15 cellular contexts compared by ENCODE assay signal in genomic region chr7:121797283-121798037, GRCh38.
DNase-seq lines count a peak whose midpoint lies in the region; ATAC-seq, FAIRE-seq and TF ChIP-seq lines count a peak whose summit lies in the region.
"Had no signal": no experiment of that assay in that cellular context is flagged by ENCODE, and none has a peak within 500 bp of the region (broad histone marks: within the 10 kb centered on the region; RNA-seq: fewer than 3 reads in every experiment).

No MANE protein-coding gene starts in this region.

- peak overlapping the region; percentile 43; the same call in 1 of the 2 replicates for H3K27ac ChIP-seq in H1 (ENCODE audit: low read depth, low read length)
- peak overlapping the region; percentile 53 for H3K27ac ChIP-seq in mesenchymal stem cell (ENCODE audit: low read length, poor library complexity, severe bottlenecking)
- H3K27ac ChIP-seq: KMS-11 had no signal

- peak overlapping the region; percentile 51 for H3K18ac ChIP-seq in H1 (ENCODE audit: extremely low read depth, low read length)
- H3K18ac ChIP-seq in mesenchymal stem cell (ENCODE audit: low read depth in 1 of 2, low read length in 2 of 2): no peak overlapping the region

- H3K4me2 ChIP-seq in H1 (ENCODE audit: insufficient read depth in 1 of 2, low read depth in 2 of 2, low read length in 2 of 2) (peak overlapping the region; percentile 24 to 38; a peak in 1 of 4 replicates), mesenchymal stem cell (ENCODE audit: low read length, poor library complexity, severe bottlenecking) (no peak overlapping the region)
- H3K4me2 ChIP-seq: KMS-11 had no signal

- H4K8ac ChIP-seq in H1 (ENCODE audit: extremely low read depth, insufficient read depth, low read length): no peak overlapping the region
- no peak overlapping the region for H4K8ac ChIP-seq in mesenchymal stem cell (ENCODE audit: low read length)

- H3K9ac ChIP-seq in H1 (replicated peaks in 1 of 4; ENCODE audit: extremely low read depth in 1 of 4, low read depth in 3 of 4, low read length in 3 of 4) (no peak overlapping the region), mesenchymal stem cell (ENCODE audit: low read length) (peak overlapping the region; percentile 26)
- H3K9ac ChIP-seq: KMS-11 had no signal

- H4K5ac ChIP-seq in H1 (ENCODE audit: insufficient read length, low read depth, low read length): peak overlapping the region; percentile 73

- H2BK20ac ChIP-seq in H1 (ENCODE audit: low read length): no peak overlapping the region

- H3K56ac ChIP-seq in H1 (replicated peaks; ENCODE audit: insufficient read length, low read depth, low read length): no peak overlapping the region

- no peaks in the 10 kb centered on the region for H3K23me2 ChIP-seq in H1 (ENCODE audit: low read depth, low read length)

- H3K36me3 ChIP-seq in H1 (ENCODE audit: control insufficient read depth in 2 of 4, insufficient read depth in 4 of 4, low read length in 3 of 4) (no peaks in the 10 kb centered on the region), mesenchymal stem cell (ENCODE audit: control insufficient read depth in 1 of 2, insufficient read depth in 2 of 2, low read depth in 1 of 2, low read length in 2 of 2) (no peaks in the 10 kb centered on the region)

- TF ChIP-seq CTCF in H1 (IDR thresholded peaks at IDR 0.05; ENCODE audit: control extremely low read depth in 1 of 3, insufficient read depth in 1 of 3, low read depth in 1 of 3, low read length in 3 of 3): no peak

- no peak overlapping the region for H3K14ac ChIP-seq in H1 (ENCODE audit: insufficient read length)
- no peak overlapping the region for H3K14ac ChIP-seq in mesenchymal stem cell (ENCODE audit: low read length in 2 of 2)

- ATAC-seq in left ventricle myocardium superior (peak; percentile 46), Right ventricle myocardium superior (ENCODE audit: poor library complexity) (no peak), HG02840 (IDR thresholded peaks at IDR 0.05; ENCODE audit: low FRiP score, unreplicated experiment) (no peak), HG02970 (IDR thresholded peaks at IDR 0.05; ENCODE audit: low FRiP score, unreplicated experiment) (no peak)
- ATAC-seq: activated T-cell treated with anti-CD3 and anti-CD28 coated beads, Interleukin-2, amount 50 U/mL, for 4 hours; mucosa of descending colon had no signal

- no peak overlapping the region for H2BK120ac ChIP-seq in H1 (replicated peaks; ENCODE audit: low read depth, low read length)
- H2BK120ac ChIP-seq in mesenchymal stem cell (ENCODE audit: low read depth, low read length): no peak overlapping the region

- H3K9me3 ChIP-seq in H1 (ENCODE audit: insufficient read depth in 2 of 2, low read depth in 1 of 2, low read length in 1 of 2): no peaks in the 10 kb centered on the region
- H3K9me3 ChIP-seq in mesenchymal stem cell (ENCODE audit: control insufficient read depth, low read length): no peaks in the 10 kb centered on the region
- H3K9me3 ChIP-seq: mucosa of descending colon had no signal

- H3K4ac ChIP-seq in H1 (replicated peaks; ENCODE audit: insufficient read length, low read depth, low read length) (no peak overlapping the region), mesenchymal stem cell (ENCODE audit: low read depth in 1 of 2, low read length in 2 of 2) (no peak overlapping the region)

- DNase-seq in left ventricle myocardium superior (no peak), Right ventricle myocardium superior (no peak), H1 (ENCODE audit: low read depth in 1 of 2, low spot score in 2 of 2) (no peak), mesenchymal stem cell (no peak), ureter (ENCODE audit: low spot score) (no peak)
- no peak for DNase-seq in stimulated activated CD4-positive, alpha-beta T cell treated with anti-CD3 and anti-CD28 coated beads, Interleukin-4, amount 100 ng/mL, for 1 hour
- DNase-seq: ACHN; activated CD4-positive, CD25-positive, alpha-beta regulatory T cell; activated T-cell treated with anti-CD3 and anti-CD28 coated beads, Interleukin-2, amount 50 U/mL, for 4 hours; mucosa of descending colon; NCI-H510A; SHP77 treated with DMSO at 0.1 percent for 48 hours had no signal

- H3K4me3 ChIP-seq in H1 (ENCODE audit: extremely low read depth in 1 of 4, insufficient read depth in 2 of 4, low read depth in 3 of 4, low read length in 4 of 4) (0 out of 8 replicates have a peak overlapping the region, but pooled peaks of 1 of the 4 experiments have one; percentile 3), mesenchymal stem cell (ENCODE audit: insufficient read depth in 1 of 2, low read depth in 1 of 2, low read length in 2 of 2) (no peak overlapping the region)
- H3K4me3 ChIP-seq: mucosa of descending colon had no signal

- no peaks in the 10 kb centered on the region for H3K79me2 ChIP-seq in H1 (ENCODE audit: control insufficient read depth in 1 of 2, insufficient read depth in 2 of 2, low read length in 2 of 2)

- intact Hi-C loops in left ventricle myocardium superior (cut with micrococcal nuclease): no loop called here
- intact Hi-C loops in Right ventricle myocardium superior (cut with DNase I): no loop called here

- H2BK12ac ChIP-seq in H1 (ENCODE audit: low read depth, low read length) (no peak overlapping the region), mesenchymal stem cell (ENCODE audit: low read length in 2 of 2) (no peak overlapping the region)

- H3K27me3 ChIP-seq in H1 (replicated peaks in 1 of 4; ENCODE audit: control insufficient read depth in 3 of 4, extremely low read depth in 1 of 4, insufficient read depth in 3 of 4, low read length in 3 of 4) (no peaks in the 10 kb centered on the region), mesenchymal stem cell (ENCODE audit: control insufficient read depth in 1 of 2, insufficient read depth in 1 of 2, low read length in 2 of 2) (no peaks in the 10 kb centered on the region)

- no peak overlapping the region for H2AK5ac ChIP-seq in H1 (ENCODE audit: low read depth, low read length)
- no peak overlapping the region for H2AK5ac ChIP-seq in mesenchymal stem cell (ENCODE audit: low read length, severe bottlenecking)

- no peak for TF ChIP-seq POLR2A in H1 (IDR thresholded peaks at IDR 0.05; ENCODE audit: control extremely low read depth in 1 of 2, low read depth in 2 of 2, low read length in 2 of 2)

- CTCF ChIA-PET in H1 (lab: Charles Lee; ENCODE audit: partially characterized antibody): interaction anchor here (1.1 to 1.5 kb wide), 2 partner anchors 10 to 17 kb away, joined by 5 read pairs; no protein-coding TSS in a partner anchor

- H3K23ac ChIP-seq in H1 (ENCODE audit: insufficient read length) (no peak overlapping the region), mesenchymal stem cell (ENCODE audit: low read length in 2 of 2) (no peak overlapping the region)

- H2AFZ ChIP-seq in H1 (ENCODE audit: low read length): no peak overlapping the region
- no peak overlapping the region for H2AFZ ChIP-seq in mesenchymal stem cell (ENCODE audit: low read depth, low read length)

- H2BK15ac ChIP-seq in H1 (ENCODE audit: low read length) (no peak overlapping the region), mesenchymal stem cell (ENCODE audit: low read depth, poor library complexity, severe bottlenecking) (no peak overlapping the region)

- H3K79me1 ChIP-seq in H1 (ENCODE audit: low read depth, low read length) (no peaks in the 10 kb centered on the region), mesenchymal stem cell (replicated peaks; ENCODE audit: low read length, poor library complexity, severe bottlenecking) (no peaks in the 10 kb centered on the region)

- TF ChIP-seq RAD21 in H1 (IDR thresholded peaks at IDR 0.05 in 1 of 2, conservative IDR thresholded peaks at IDR 0.05 in 1 of 2; ENCODE audit: low read depth in 2 of 2, low read length in 2 of 2): no peak

- FAIRE-seq in H1 (lab: Jason Lieb, UNC): no peak

- no peak for TF ChIP-seq EP300 in H1 (IDR thresholded peaks at IDR 0.05; ENCODE audit: borderline replicate concordance in 1 of 2, low read depth in 2 of 2, low read length in 2 of 2)

- H4K20me1 ChIP-seq in H1 (replicated peaks in 1 of 2; ENCODE audit: control insufficient read depth in 1 of 2, insufficient read depth in 2 of 2, low read length in 2 of 2): no peaks in the 10 kb centered on the region

- H3K4me1 ChIP-seq in H1 (replicated peaks in 1 of 4; ENCODE audit: control insufficient read depth in 3 of 4, insufficient read depth in 4 of 4, low read length in 3 of 4) (peaks cover 0 to 23% (median 13%) of the 10 kb centered on the region in 4 experiments; a peak in 5 of 7 replicates), mesenchymal stem cell (ENCODE audit: control insufficient read depth, insufficient read depth, low read depth, low read length) (no peaks in the 10 kb centered on the region)

- H2BK5ac ChIP-seq in H1 (ENCODE audit: low read depth, low read length) (peak overlapping the region; percentile 77; the same call in 1 of the 2 replicates), mesenchymal stem cell (ENCODE audit: low read depth, low read length, poor library complexity, severe bottlenecking) (no peak overlapping the region)

- POLR2A ChIA-PET in H1 (lab: Charles Lee; ENCODE audit: partially characterized antibody): interaction anchor here (1.0 kb wide), 1 partner anchor 61 kb away, joined by 3 read pairs; no protein-coding TSS in a partner anchor

- 59% methylated on average over 6 of the region's 6 CpGs; no CpG with 5 or more reads in 1 of the 2 experiments for WGBS in H1 (ENCODE audit: extremely low coverage in 1 of 2, insufficient coverage in 1 of 2, insufficient read length in 1 of 2, insufficient replicate concordance in 2 of 2, low coverage in 1 of 2, low lambda C conversion rate in 2 of 2, missing lambda C conversion rate in 1 of 2), 2 experiments
- 72% methylated on average over 6 of the region's 6 CpGs for WGBS in mesenchymal stem cell

- H4K91ac ChIP-seq in H1 (replicated peaks; ENCODE audit: insufficient read length, low read length) (no peak overlapping the region), mesenchymal stem cell (ENCODE audit: low read length) (no peak overlapping the region)

TF ChIP-seq in H1, 55 proteins besides CTCF, POLR2A, EP300 and RAD21:
- TF ChIP-seq TEAD4 (IDR thresholded peaks at IDR 0.05; ENCODE audit: low read depth, low read length) (0 out of 2 replicates have a peak, but pooled peaks have one; percentile 47), TCF12 (IDR thresholded peaks at IDR 0.05; ENCODE audit: low read depth, low read length) (no peak)
TF ChIP-seq in H1: peak in this region for 1.
